In the genomic region with DNA sequence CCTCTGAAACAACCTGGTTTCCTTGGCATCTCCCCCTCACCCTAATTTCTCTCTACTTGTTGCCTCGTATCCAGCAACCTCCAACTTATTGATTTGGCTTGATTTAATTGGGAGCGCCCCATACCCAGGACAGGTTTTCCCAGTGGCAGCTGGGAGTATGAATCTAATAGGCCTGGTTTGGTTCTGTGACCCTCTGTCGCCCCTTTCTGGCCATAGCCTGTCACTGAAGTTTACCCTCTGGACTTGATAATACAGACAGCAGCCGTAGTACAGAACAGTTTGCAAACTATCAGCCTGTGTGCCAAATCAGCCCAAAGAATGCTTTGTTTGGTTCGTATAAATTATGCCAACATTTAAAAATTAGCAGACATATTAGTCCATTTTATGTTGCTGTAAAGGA, we compare ENCODE assay signal across 8 cellular contexts.
DNase-seq lines count a peak whose midpoint lies in the region; ATAC-seq and TF ChIP-seq lines count a peak whose summit lies in the region.

No MANE protein-coding gene starts in this region.

- in situ Hi-C loops in astrocyte of the spinal cord (cut with HindIII; ENCODE audit: low sequenced_read_pairs), result no loop called here

- no peak overlapping the region for H3K4me3 ChIP-seq in astrocyte of the spinal cord (ENCODE audit: low read depth, low read length)

- DNase-seq in COR-L47 (lab: John Stamatoyannopoulos, UW) (peak; percentile 72), NAMALWA (ENCODE audit: low spot score) (peak; percentile 44), astrocyte of the spinal cord (ENCODE audit: low read depth, low spot score) (peak; percentile 22), lung microvascular endothelial cell (ENCODE audit: low read depth in 2 of 2) (peak; percentile 10 to 13), GOT3 (lab: John Stamatoyannopoulos, UW) (no peak)
- no peak for DNase-seq in activated effector memory CD4-positive, alpha-beta T cell treated with anti-CD3 and anti-CD28 coated beads, Interleukin-2, amount 50 U/mL, for 16 hours
- no peak for DNase-seq in stimulated activated naive CD4-positive, alpha-beta T cell (lab: John Stamatoyannopoulos, UW)

- TF ChIP-seq CTCF in astrocyte of the spinal cord (IDR thresholded peaks at IDR 0.05; ENCODE audit: low read depth, low read length), result peak; percentile 59

- peak; percentile 53 for ATAC-seq in GM21619 (IDR thresholded peaks at IDR 0.05; ENCODE audit: unreplicated experiment)

Comparison
In these comparisons a context has a peak if more than half of its experiments do, and no peak if none do; other contexts are left out.
1. DNase-seq: peak in COR-L47 (single experiment), NAMALWA (single experiment), astrocyte of the spinal cord (single experiment) and lung microvascular endothelial cell (2 of 2); none in activated effector memory CD4-positive, alpha-beta T cell treated with anti-CD3 and anti-CD28 coated beads, Interleukin-2, amount 50 U/mL, for 16 hours (single experiment), stimulated activated naive CD4-positive, alpha-beta T cell (0 of 6) and GOT3 (single experiment).